19 cellular contexts compared by ENCODE assay signal in genomic region chr4:3489451-3489962, GRCh38. TPM values are rescaled to one million over a fixed set of nuclear protein-coding genes. Genes with fewer than 3 reads are reported as not detected.
DNase-seq lines count a peak whose midpoint lies in the region; ATAC-seq and FAIRE-seq lines count a peak whose summit lies in the region.
"Had no signal": no experiment of that assay in that cellular context is flagged by ENCODE, and none has a peak within 500 bp of the region (broad histone marks: within the 10 kb centered on the region; RNA-seq: fewer than 3 reads in every experiment).

No MANE protein-coding gene starts in this region.

- CTCF ChIA-PET in CD8-positive, alpha-beta memory T cell (lab: Charles Lee): no interaction called here

- H3K4me1 ChIP-seq in CD8-positive, alpha-beta memory T cell (ENCODE audit: insufficient read depth, low read length): peaks cover 5% of the 10 kb centered on the region
- H3K4me1 ChIP-seq: pancreas had no signal

- H3K9me3 ChIP-seq in T-helper 17 cell (ENCODE audit: control insufficient read depth, low read length, poor library complexity, severe bottlenecking) (no peaks in the 10 kb centered on the region), MG63 (no peaks in the 10 kb centered on the region)
- H3K9me3 ChIP-seq in CD8-positive, alpha-beta memory T cell (ENCODE audit: low read length): no peaks in the 10 kb centered on the region
- H3K9me3 ChIP-seq: pancreas, thyroid gland had no signal

- H3K9me3 Mint-ChIP-seq in CD8-positive, alpha-beta memory T cell: no peaks in the 10 kb centered on the region

- H3K4me3 ChIP-seq in CD8-positive, alpha-beta memory T cell (ENCODE audit: low read length): no peak overlapping the region
- no peak overlapping the region for H3K4me3 ChIP-seq in MG63
- H3K4me3 ChIP-seq: pancreas, thyroid gland had no signal

- peaks cover 17% of the 10 kb centered on the region for H3K27me3 Mint-ChIP-seq in T-helper 17 cell
- peaks cover 20 to 27% of the 10 kb centered on the region in 2 donors for H3K27me3 Mint-ChIP-seq in CD8-positive, alpha-beta memory T cell

- no peak overlapping the region for H3K27ac ChIP-seq in CD8-positive, alpha-beta memory T cell (ENCODE audit: low read depth, low read length)
- H3K27ac ChIP-seq: pancreas, thyroid gland had no signal

- FAIRE-seq in HTR-8/SVneo (lab: Jason Lieb, UNC): no peak
- FAIRE-seq: pancreas had no signal

- POLR2A ChIA-PET in CD8-positive, alpha-beta memory T cell (lab: Charles Lee): interaction anchor here (0.6 kb wide), 1 partner anchor 279 kb away, joined by 6 read pairs; no protein-coding TSS in a partner anchor

- peaks cover 5% of the 10 kb centered on the region for H3K27me3 ChIP-seq in CD8-positive, alpha-beta memory T cell (ENCODE audit: insufficient read depth, low read length, poor library complexity, severe bottlenecking)
- H3K27me3 ChIP-seq in MG63: no peaks in the 10 kb centered on the region
- H3K27me3 ChIP-seq: pancreas, thyroid gland had no signal

- H3K27ac Mint-ChIP-seq in T-helper 17 cell: peak overlapping the region; percentile 49
- no peak overlapping the region for H3K27ac Mint-ChIP-seq in CD8-positive, alpha-beta memory T cell

- H3K36me3 Mint-ChIP-seq in T-helper 17 cell (ENCODE audit: low read depth): no peaks in the 10 kb centered on the region
- no peaks in the 10 kb centered on the region for H3K36me3 Mint-ChIP-seq in CD8-positive, alpha-beta memory T cell

- no peak overlapping the region for H3K4me3 Mint-ChIP-seq in T-helper 17 cell
- H3K4me3 Mint-ChIP-seq in CD8-positive, alpha-beta memory T cell: no peak overlapping the region

- peaks cover 3% of the 10 kb centered on the region for H3K4me1 Mint-ChIP-seq in T-helper 17 cell
- H3K4me1 Mint-ChIP-seq in CD8-positive, alpha-beta memory T cell: peaks cover 0 to 5% (median 0%) of the 10 kb centered on the region in 3 donors

- DNase-seq in NCI-H1417 (lab: John Stamatoyannopoulos, UW) (peak in 2 of 3 experiments; percentile 32 to 36), NCI-H1417 treated with DMSO at 0.1 percent for 48 hours (lab: John Stamatoyannopoulos, UW) (no peak), T-helper 17 cell (no peak), myocyte (ENCODE audit: low read depth) (peak; percentile 45), HTR-8/SVneo (ENCODE audit: insufficient read length, low spot score) (no peak), MG63 (no peak)
- DNase-seq in CD8-positive, alpha-beta memory T cell: no peak
- DNase-seq: dermis blood vessel endothelial cell; DMS153; HCEC 1CT; NCI-H1048; SHP77; stimulated activated CD4-positive, alpha-beta T cell treated with anti-CD3 and anti-CD28 coated beads, Interleukin-12 subunit alpha, Interleukin-12 subunit beta, amount 100 ng/mL, for 4 hours; thyroid gland had no signal

- ATAC-seq in GM18502 (IDR thresholded peaks at IDR 0.05; ENCODE audit: poor library complexity, unreplicated experiment) (peak; percentile 43), T-helper 17 cell (no peak)

- H3K36me3 ChIP-seq in CD8-positive, alpha-beta memory T cell (ENCODE audit: insufficient read depth, low read length): no peaks in the 10 kb centered on the region
- no peaks in the 10 kb centered on the region for H3K36me3 ChIP-seq in MG63
- H3K36me3 ChIP-seq: thyroid gland had no signal

RNA-seq across cellular contexts. Expression of gene DOK7, which starts 26.4 kb away (rescaled TPM):
- total RNA-seq in T-helper 17 cell: not detected
- total RNA-seq in myocyte: 112 and 228 TPM in 2 replicates
- 86.3 TPM for polyA plus RNA-seq in myocyte (2012)
- not detected for total RNA-seq in CD8-positive, alpha-beta memory T cell
- not detected for polyA plus RNA-seq in CD8-positive, alpha-beta memory T cell
- total RNA-seq in MG63 (2014; rRNA removed; shearing (Covaris generic); ENCODE audit: low replicate concordance): 7.1 and 9.6 TPM in 2 replicates
- total RNA-seq: mesenteric fat pad had no signal
- polyA plus RNA-seq: fibroblast of lung had no signal

RNA-seq across cellular contexts. Expression of gene LRPAP1, which starts 42.7 kb away (rescaled TPM):
- total RNA-seq in T-helper 17 cell (10 to 100 TPM; 77.4 to 82.8 TPM), myocyte (194 and 195 TPM in 2 replicates)
- 252 TPM for polyA plus RNA-seq in myocyte (2012)
- total RNA-seq in CD8-positive, alpha-beta memory T cell: 10 to 100 TPM; 89.0 to 94.9 TPM
- 140 TPM for polyA plus RNA-seq in CD8-positive, alpha-beta memory T cell
- 82.3 and 181 TPM in 2 replicates for total RNA-seq in MG63 (2014; rRNA removed; shearing (Covaris generic); ENCODE audit: low replicate concordance)

RNA-seq across cellular contexts. Expression of gene HGFAC, which starts 47.7 kb away (rescaled TPM):
- total RNA-seq in T-helper 17 cell: not detected
- 0.47 and 0.48 TPM in 2 replicates for total RNA-seq in myocyte
- polyA plus RNA-seq in myocyte (2012): 1.3 TPM
- total RNA-seq in CD8-positive, alpha-beta memory T cell: not detected
- not detected for polyA plus RNA-seq in CD8-positive, alpha-beta memory T cell
- total RNA-seq in MG63 (2014; rRNA removed; shearing (Covaris generic); ENCODE audit: low replicate concordance): 0.53 TPM in 1 of 2 replicates, not detected in the other
- total RNA-seq: mesenteric fat pad, NCI-H460 had no signal
- polyA plus RNA-seq: fibroblast of lung had no signal

Comparison
In these comparisons a context has a peak if more than half of its experiments do, and no peak if none do; other contexts are left out.
1. DNase-seq: peak in NCI-H1417 (2 of 3) and myocyte (single experiment); none in NCI-H1417 treated with DMSO at 0.1 percent for 48 hours (single experiment), T-helper 17 cell (0 of 3), HTR-8/SVneo (single experiment), CD8-positive, alpha-beta memory T cell (0 of 5) and MG63 (single experiment).
2. RNA of gene DOK7, which starts 26.4 kb away (total RNA-seq): 112 to 228 TPM in myocyte; 7.1 to 9.6 TPM in MG63, not detected in CD8-positive, alpha-beta memory T cell and not detected in T-helper 17 cell; every median in the first group is over 10 times any median in the second.